ENCODE assay signal across 25 cellular contexts in the genomic region with DNA sequence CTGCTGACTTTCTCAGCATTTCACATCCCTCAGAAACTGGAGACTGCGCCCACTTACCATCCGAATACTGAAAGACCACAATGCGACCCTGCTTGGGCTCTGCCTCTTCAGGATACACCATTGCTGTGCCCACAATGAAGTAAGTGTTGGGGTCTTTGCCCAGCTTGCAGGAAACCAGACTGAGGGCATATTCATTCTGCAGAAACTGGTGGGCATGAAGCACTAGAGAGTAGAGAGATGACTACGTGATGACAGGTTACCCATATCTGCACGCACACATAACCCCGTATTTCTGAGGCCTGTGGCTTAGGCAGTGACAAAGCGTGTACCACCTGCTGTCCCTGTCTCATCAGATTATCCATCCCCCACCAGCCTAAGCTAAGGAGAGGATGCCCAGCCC.
"Had no signal": no experiment of that assay in that cellular context is flagged by ENCODE, and none has a peak within 500 bp of the region (broad histone marks: within the 10 kb centered on the region; RNA-seq: fewer than 3 reads in every experiment).

No MANE protein-coding gene starts in this region.

- H3K9me3 Mint-ChIP-seq: activated B cell treated with CpG ODN at 0.5 μM for 24 hours; activated CD4-positive, alpha-beta memory T cell treated with anti-CD3 and anti-CD28 coated beads, Interleukin-2, amount 10 ng/mL, durations not matched to agents 7 days and 5 days; activated CD4-positive, alpha-beta T cell treated with anti-CD3 and anti-CD28 coated beads, Interleukin-2, amount 10 ng/mL, durations not matched to agents 7 days and 5 days; activated naive CD8-positive, alpha-beta T cell treated with anti-CD3 and anti-CD28 coated beads, Interleukin-2, amount 10 ng/mL, durations not matched to agents 7 days and 5 days; T-cell had no signal

- ATAC-seq: Panc1, Right ventricle myocardium inferior, T-cell had no signal

- DNase-seq: activated B cell treated with CpG ODN at 0.5 μM for 24 hours; activated CD4-positive, alpha-beta memory T cell treated with anti-CD3 and anti-CD28 coated beads, Interleukin-2, amount 10 ng/mL, durations not matched to agents 7 days and 5 days; activated CD4-positive, alpha-beta T cell treated with anti-CD3 and anti-CD28 coated beads for 1 hour; activated CD4-positive, alpha-beta T cell treated with anti-CD3 and anti-CD28 coated beads, Interleukin-2, amount 10 ng/mL, durations not matched to agents 7 days and 5 days; activated effector memory CD4-positive, alpha-beta T cell treated with Interleukin-2 at 50 U/mL for 16 hours; activated naive CD4-positive, alpha-beta T cell; activated naive CD8-positive, alpha-beta T cell treated with anti-CD3 and anti-CD28 coated beads, Interleukin-2, amount 10 ng/mL, durations not matched to agents 7 days and 5 days; aorta; caudate nucleus; IMR-90; Kasumi-1; KBM-7; NCI-H1105 treated with DMSO at 0.1 percent for 48 hours; NCI-H1436 treated with DMSO at 0.1 percent for 48 hours; NCI-H187; NCI-H2081; NCI-H510A treated with DMSO at 0.1 percent for 48 hours; NCI-H69; NK-92 treated with Interleukin-12 subunit alpha and Interleukin-12 subunit beta, amount 100 ng/mL, for 24 hours; OCI-M1; RPMI8226; T-cell; T1000 had no signal

- H3K27me3 Mint-ChIP-seq: activated B cell treated with CpG ODN at 0.5 μM for 24 hours; activated CD4-positive, alpha-beta memory T cell treated with anti-CD3 and anti-CD28 coated beads, Interleukin-2, amount 10 ng/mL, durations not matched to agents 7 days and 5 days; activated CD4-positive, alpha-beta T cell treated with anti-CD3 and anti-CD28 coated beads, Interleukin-2, amount 10 ng/mL, durations not matched to agents 7 days and 5 days; activated naive CD8-positive, alpha-beta T cell treated with anti-CD3 and anti-CD28 coated beads, Interleukin-2, amount 10 ng/mL, durations not matched to agents 7 days and 5 days; T-cell had no signal

- H3K27ac Mint-ChIP-seq: activated B cell treated with CpG ODN at 0.5 μM for 24 hours; activated CD4-positive, alpha-beta memory T cell treated with anti-CD3 and anti-CD28 coated beads, Interleukin-2, amount 10 ng/mL, durations not matched to agents 7 days and 5 days; activated CD4-positive, alpha-beta T cell treated with anti-CD3 and anti-CD28 coated beads, Interleukin-2, amount 10 ng/mL, durations not matched to agents 7 days and 5 days; activated naive CD8-positive, alpha-beta T cell treated with anti-CD3 and anti-CD28 coated beads, Interleukin-2, amount 10 ng/mL, durations not matched to agents 7 days and 5 days; T-cell had no signal

- H3K4me1 Mint-ChIP-seq: activated B cell treated with CpG ODN at 0.5 μM for 24 hours; activated CD4-positive, alpha-beta memory T cell treated with anti-CD3 and anti-CD28 coated beads, Interleukin-2, amount 10 ng/mL, durations not matched to agents 7 days and 5 days; activated CD4-positive, alpha-beta T cell treated with anti-CD3 and anti-CD28 coated beads, Interleukin-2, amount 10 ng/mL, durations not matched to agents 7 days and 5 days; activated naive CD8-positive, alpha-beta T cell treated with anti-CD3 and anti-CD28 coated beads, Interleukin-2, amount 10 ng/mL, durations not matched to agents 7 days and 5 days; T-cell had no signal

- H3K4me3 Mint-ChIP-seq: activated B cell treated with CpG ODN at 0.5 μM for 24 hours; activated CD4-positive, alpha-beta memory T cell treated with anti-CD3 and anti-CD28 coated beads, Interleukin-2, amount 10 ng/mL, durations not matched to agents 7 days and 5 days; activated CD4-positive, alpha-beta T cell treated with anti-CD3 and anti-CD28 coated beads, Interleukin-2, amount 10 ng/mL, durations not matched to agents 7 days and 5 days; activated naive CD8-positive, alpha-beta T cell treated with anti-CD3 and anti-CD28 coated beads, Interleukin-2, amount 10 ng/mL, durations not matched to agents 7 days and 5 days; T-cell had no signal
